ENCODE assay signal across 25 cellular contexts in genomic region chr14:67218126-67218525, GRCh38. TPM values are rescaled to one million over a fixed set of nuclear protein-coding genes. Genes with fewer than 3 reads are reported as not detected.
"Had no signal": no experiment of that assay in that cellular context is flagged by ENCODE, and none has a peak within 500 bp of the region (broad histone marks: within the 10 kb centered on the region; RNA-seq: fewer than 3 reads in every experiment).

No MANE protein-coding gene starts in this region.

- H3K27me3 Mint-ChIP-seq: stimulated activated naive CD8-positive, alpha-beta T cell treated with anti-CD3 and anti-CD28 coated beads, Interleukin-15, amount 100 ng/mL, for 72 hours had no signal

- H3K4me1 ChIP-seq: gastrocnemius medialis, lower lobe of right lung, prostate gland, right atrium auricular region, suprapubic skin, upper lobe of right lung had no signal

- H3K27ac Mint-ChIP-seq: effector memory CD8-positive, alpha-beta T cell; naive thymus-derived CD4-positive, alpha-beta T cell; stimulated activated naive B cell treated with anti-CD40 and anti-IgM and Interleukin-4, amounts not matched to agents 10 μg/mL and 1 μg/mL and 100 μg/mL, for 72 hours; stimulated activated naive CD8-positive, alpha-beta T cell treated with anti-CD3 and anti-CD28 coated beads, Interleukin-15, amount 100 ng/mL, for 72 hours had no signal

- H3K36me3 Mint-ChIP-seq: naive thymus-derived CD4-positive, alpha-beta T cell; stimulated activated naive B cell treated with anti-CD40 and anti-IgM and Interleukin-4, amounts not matched to agents 10 μg/mL and 1 μg/mL and 100 μg/mL, for 72 hours had no signal

- ATAC-seq: effector memory CD8-positive, alpha-beta T cell; gastrocnemius medialis; left ventricle myocardium superior; lower lobe of right lung; naive thymus-derived CD4-positive, alpha-beta T cell; sciatic nerve; stimulated activated naive B cell treated with anti-CD40 and anti-IgM and Interleukin-4, amounts not matched to agents 10 μg/mL and 1 μg/mL and 100 μg/mL, for 72 hours; stimulated activated naive CD8-positive, alpha-beta T cell treated with anti-CD3 and anti-CD28 coated beads, Interleukin-15, amount 100 ng/mL, for 72 hours; upper lobe of right lung had no signal

- H3K4me3 Mint-ChIP-seq: effector memory CD8-positive, alpha-beta T cell; naive thymus-derived CD4-positive, alpha-beta T cell; stimulated activated naive B cell treated with anti-CD40 and anti-IgM and Interleukin-4, amounts not matched to agents 10 μg/mL and 1 μg/mL and 100 μg/mL, for 72 hours; stimulated activated naive CD8-positive, alpha-beta T cell treated with anti-CD3 and anti-CD28 coated beads, Interleukin-15, amount 100 ng/mL, for 72 hours had no signal

- H3K36me3 ChIP-seq: gastrocnemius medialis, lower lobe of right lung, neutrophil, prostate gland, right atrium auricular region, suprapubic skin, transverse colon, upper lobe of right lung had no signal

- H3K27me3 ChIP-seq: gastrocnemius medialis, neutrophil, right atrium auricular region, suprapubic skin, transverse colon, upper lobe of right lung had no signal

- H3K27ac ChIP-seq: gastrocnemius medialis, lower lobe of right lung, neutrophil, prostate gland, right atrium auricular region, suprapubic skin, transverse colon, upper lobe of right lung had no signal

- H3K4me3 ChIP-seq: gastrocnemius medialis, lower lobe of right lung, prostate gland, right atrium auricular region, suprapubic skin, transverse colon, upper lobe of right lung had no signal

- H3K9me3 Mint-ChIP-seq: effector memory CD8-positive, alpha-beta T cell; naive thymus-derived CD4-positive, alpha-beta T cell; stimulated activated naive CD8-positive, alpha-beta T cell treated with anti-CD3 and anti-CD28 coated beads, Interleukin-15, amount 100 ng/mL, for 72 hours had no signal

- H3K4me1 Mint-ChIP-seq: naive thymus-derived CD4-positive, alpha-beta T cell; stimulated activated naive B cell treated with anti-CD40 and anti-IgM and Interleukin-4, amounts not matched to agents 10 μg/mL and 1 μg/mL and 100 μg/mL, for 72 hours; stimulated activated naive CD8-positive, alpha-beta T cell treated with anti-CD3 and anti-CD28 coated beads, Interleukin-15, amount 100 ng/mL, for 72 hours had no signal

- H3K9me3 ChIP-seq: gastrocnemius medialis, lower lobe of right lung, neutrophil, prostate gland, right atrium auricular region, suprapubic skin, transverse colon, upper lobe of right lung had no signal

- DNase-seq: caudate nucleus; cerebellar nuclear complex; cortex of kidney; effector memory CD8-positive, alpha-beta T cell; foreskin fibroblast; gastrocnemius medialis; head of caudate nucleus; left ventricle myocardium superior; lower lobe of right lung; naive thymus-derived CD4-positive, alpha-beta T cell; stimulated activated CD4-positive, alpha-beta T cell treated with anti-CD3 and anti-CD28 coated beads, Interleukin-2, amount 100 ng/mL, for 24 hours; stimulated activated CD4-positive, alpha-beta T cell treated with anti-CD3 and anti-CD28 coated beads, Interleukin-4, amount 100 ng/mL, for 24 hours; stimulated activated naive B cell treated with anti-CD40 and anti-IgM and Interleukin-4, amounts not matched to agents 10 μg/mL and 1 μg/mL and 100 μg/mL, for 72 hours; stimulated activated naive CD8-positive, alpha-beta T cell treated with anti-CD3 and anti-CD28 coated beads, Interleukin-15, amount 100 ng/mL, for 72 hours; transverse colon; upper lobe of right lung had no signal

RNA-seq across cellular contexts. Expression of gene GARIN2, which starts 28.9 kb away (rescaled TPM):
- total RNA-seq: dermis microvascular lymphatic vessel endothelial cell; gastrocnemius medialis; glomerular endothelial cell; left ventricle myocardium superior; mononuclear cell; naive thymus-derived CD4-positive, alpha-beta T cell; prostate gland; right atrium auricular region; sciatic nerve; skeletal muscle tissue; transverse colon had no signal
- polyA plus RNA-seq: naive thymus-derived CD4-positive, alpha-beta T cell had no signal
